19 cellular contexts compared by ENCODE assay signal in genomic region chr2:109148991-109149645, GRCh38. TPM values are rescaled to one million over a fixed set of nuclear protein-coding genes. Genes with fewer than 3 reads are reported as not detected.
DNase-seq lines count a peak whose midpoint lies in the region; ATAC-seq, FAIRE-seq and TF ChIP-seq lines count a peak whose summit lies in the region.
"Had no signal": no experiment of that assay in that cellular context is flagged by ENCODE, and none has a peak within 500 bp of the region (broad histone marks: within the 10 kb centered on the region; RNA-seq: fewer than 3 reads in every experiment).

No MANE protein-coding gene starts in this region.

- peak overlapping the region; percentile 17 for H3K27ac Mint-ChIP-seq in CD4-positive, alpha-beta T cell
- H3K27ac Mint-ChIP-seq in osteocyte (ENCODE audit: unreplicated experiment) (peak overlapping the region; percentile 23), HFFc6 (no peak overlapping the region)

- peaks cover 51% of the 10 kb centered on the region for H3K4me1 Mint-ChIP-seq in CD4-positive, alpha-beta T cell (ENCODE audit: low read depth)
- H3K4me1 Mint-ChIP-seq in osteocyte (ENCODE audit: unreplicated experiment): peaks cover 80% of the 10 kb centered on the region
- H3K4me1 Mint-ChIP-seq in HFFc6 (ENCODE audit: low read depth): peaks cover 11% of the 10 kb centered on the region

- no peaks in the 10 kb centered on the region for H3K36me3 Mint-ChIP-seq in CD4-positive, alpha-beta T cell (ENCODE audit: low read depth)
- H3K36me3 Mint-ChIP-seq in osteocyte (ENCODE audit: unreplicated experiment): peaks cover 4% of the 10 kb centered on the region
- no peaks in the 10 kb centered on the region for H3K36me3 Mint-ChIP-seq in HFFc6 (ENCODE audit: low read depth)

- no peaks in the 10 kb centered on the region for H3K4me1 ChIP-seq in small intestine (ENCODE audit: control insufficient read depth in 2 of 2, insufficient read depth in 1 of 2, low read depth in 1 of 2, low read length in 1 of 2)

- POLR2A ChIA-PET in CD4-positive, alpha-beta T cell (lab: Charles Lee): interaction anchor here (1.5 kb wide), 1 partner anchor 117 kb away, joined by 6 read pairs; no protein-coding TSS in a partner anchor

- no peak for ATAC-seq in CD4-positive, alpha-beta T cell (ENCODE audit: poor library complexity)
- peak; percentile 66 for ATAC-seq in GM19463 (IDR thresholded peaks at IDR 0.05; ENCODE audit: unreplicated experiment)

- no peaks in the 10 kb centered on the region for H3K36me3 ChIP-seq in small intestine (ENCODE audit: control insufficient read depth in 2 of 2, insufficient read depth in 2 of 2, low read length in 2 of 2)

- CTCF ChIA-PET in CD4-positive, alpha-beta T cell (lab: Charles Lee): interaction anchor here (1.0 kb wide), 1 partner anchor 10 kb away, joined by 3 read pairs; no protein-coding TSS in a partner anchor

- WGBS in small intestine, 3 donors: 72 to 82% (median 77%) methylated on average over 8 of the region's 8 CpGs

- TF ChIP-seq CTCF in CD4-positive, alpha-beta T cell (IDR thresholded peaks at IDR 0.05): no peak
- no peak for TF ChIP-seq CTCF in osteocyte (IDR thresholded peaks at IDR 0.05)
- TF ChIP-seq CTCF in HFFc6 (IDR thresholded peaks at IDR 0.05): no peak

- no peak for FAIRE-seq in small intestine (lab: Jason Lieb, UNC)
- FAIRE-seq: G401.6, RCC 7860 had no signal

- intact Hi-C loops in CD4-positive, alpha-beta T cell (cut with DNase I, micrococcal nuclease): loop anchor here in 1 of 2 experiments (5.0 kb wide), 1 partner anchor 63 kb away; no protein-coding TSS in a partner anchor

- no peaks in the 10 kb centered on the region for H3K9me3 ChIP-seq in CD4-positive, alpha-beta T cell (ENCODE audit: control insufficient read depth, low read length)
- no peaks in the 10 kb centered on the region for H3K9me3 ChIP-seq in small intestine (ENCODE audit: control insufficient read depth, low read depth)

- H3K27me3 Mint-ChIP-seq in CD4-positive, alpha-beta T cell: no peaks in the 10 kb centered on the region
- H3K27me3 Mint-ChIP-seq in osteocyte (ENCODE audit: unreplicated experiment) (no peaks in the 10 kb centered on the region), HFFc6 (ENCODE audit: insufficient read depth) (peaks cover 26% of the 10 kb centered on the region)

- no peak overlapping the region for H3K4me3 Mint-ChIP-seq in CD4-positive, alpha-beta T cell
- no peak overlapping the region for H3K4me3 Mint-ChIP-seq in osteocyte (ENCODE audit: unreplicated experiment)
- H3K4me3 Mint-ChIP-seq in HFFc6: no peak overlapping the region

- H3K27me3 ChIP-seq in CD4-positive, alpha-beta T cell (ENCODE audit: control insufficient read depth, insufficient read depth, low read length): no peaks in the 10 kb centered on the region
- H3K27me3 ChIP-seq in small intestine (ENCODE audit: control insufficient read depth in 2 of 2, insufficient read depth in 2 of 2, low read length in 2 of 2): no peaks in the 10 kb centered on the region

- no peak for DNase-seq in CD4-positive, alpha-beta T cell
- no peak for DNase-seq in osteocyte (ENCODE audit: extremely low spot score, unreplicated experiment)
- no peak for DNase-seq in small intestine
- DNase-seq in amygdala (lab: John Stamatoyannopoulos, UW): no peak
- no peak for DNase-seq in HFFc6
- DNase-seq: DMS 273 treated with DMSO at 0.1 percent for 48 hours, GOT3, NCI-H1092 treated with DMSO at 0.1 percent for 48 hours, NCI-H146, NCI-H2029 treated with DMSO at 0.1 percent for 48 hours, NCI-H2171, NCI-H446, NCI-H526 treated with DMSO at 0.1 percent for 48 hours, SW 1271 had no signal

- H3K9me3 Mint-ChIP-seq in CD4-positive, alpha-beta T cell: no peaks in the 10 kb centered on the region
- no peaks in the 10 kb centered on the region for H3K9me3 Mint-ChIP-seq in osteocyte (ENCODE audit: unreplicated experiment)
- H3K9me3 Mint-ChIP-seq in HFFc6: no peaks in the 10 kb centered on the region

- H3K4me3 ChIP-seq in small intestine (ENCODE audit: low read depth in 1 of 2, low read length in 2 of 2): no peak overlapping the region

- H3K27ac ChIP-seq in CD4-positive, alpha-beta T cell (ENCODE audit: low read depth, low read length): no peak overlapping the region
- H3K27ac ChIP-seq in angular gyrus (ENCODE audit: low read depth, low read length) (peak overlapping the region; percentile 18), small intestine (ENCODE audit: low read depth in 1 of 2, low read length in 1 of 2) (no peak overlapping the region)
- H3K27ac ChIP-seq: C4-2B had no signal

RNA-seq across cellular contexts. Expression of gene SH3RF3, which starts 20.1 kb away (rescaled TPM):
- 1 to 10 TPM; 5.2 to 5.9 TPM for total RNA-seq in CD4-positive, alpha-beta T cell
- 79.4 and 84.4 TPM in 2 replicates for total RNA-seq in osteocyte
- polyA plus RNA-seq in small intestine: 1 to 10 TPM in 1 of 3 donors, under 1 TPM in 2; 0.22 to 3.9 (median 0.81) TPM
- total RNA-seq in HFFc6 (2021; fragmentation: NEBNext Ultra II Directional; extraction: Animal tissue kit (Norgen Biotek cat#: 25700)): 1 to 10 TPM; 2.4 to 4.4 (median 3.7) TPM

Comparison
In these comparisons a context has a peak if more than half of its experiments do, and no peak if none do; other contexts are left out.
1. RNA of gene SH3RF3, which starts 20.1 kb away (total RNA-seq): 79.4 to 84.4 TPM in osteocyte; 5.2 to 5.9 TPM in CD4-positive, alpha-beta T cell and 2.4 to 4.4 TPM in HFFc6; every median in the first group is over 10 times any median in the second.